17 cellular contexts compared by ENCODE assay signal in genomic region chr17:9266031-9266680, GRCh38.
"Had no signal": no experiment of that assay in that cellular context is flagged by ENCODE, and none has a peak within 500 bp of the region (broad histone marks: within the 10 kb centered on the region; RNA-seq: fewer than 3 reads in every experiment).

No MANE protein-coding gene starts in this region.

- DNase-seq: activated CD4-positive, alpha-beta T cell treated with anti-CD3 and anti-CD28 coated beads for 1 hour; activated effector memory CD4-positive, alpha-beta T cell treated with anti-CD3 and anti-CD28 coated beads, Interleukin-2, amount 50 U/mL, for 16 hours; activated naive CD4-positive, alpha-beta T cell treated with anti-CD3 and anti-CD28 coated beads, Interleukin-2, amount 50 U/mL, for 16 hours; activated T-cell treated with anti-CD3 and anti-CD28 coated beads, Interleukin-2, amount 50 U/mL, for 72 hours; dorsolateral prefrontal cortex; left colon; naive B cell; right lobe of liver; stimulated activated CD4-positive, alpha-beta T cell treated with anti-CD3 and anti-CD28 coated beads, Interleukin-1b, Interleukin-23, amount 100 ng/mL, for 48 hours; stimulated activated CD8-positive, alpha-beta memory T cell treated with anti-CD3 and anti-CD28 coated beads, Interleukin-4, amount 100 ng/mL, for 48 hours; stimulated activated naive CD4-positive, alpha-beta T cell; T-helper 2 cell; WERI-Rb-1 had no signal

- H3K27me3 ChIP-seq: dorsolateral prefrontal cortex, hepatocyte, neural progenitor cell, right lobe of liver, tibial nerve, vagina had no signal

- H3K79me2 ChIP-seq: hepatocyte had no signal

- H3K4me1 ChIP-seq: neural progenitor cell, right lobe of liver, tibial nerve, vagina had no signal

- H3K9ac ChIP-seq: neural progenitor cell had no signal

- ATAC-seq: activated T-cell treated with anti-CD3 and anti-CD28 coated beads, Interleukin-2, amount 50 U/mL, for 72 hours; left colon; right lobe of liver had no signal

- H3K9me3 ChIP-seq: right lobe of liver, vagina had no signal

- H3K27ac ChIP-seq: dorsolateral prefrontal cortex, hepatocyte, neural progenitor cell, right lobe of liver, tibial nerve, vagina, WERI-Rb-1 had no signal

- H3K27me3 Mint-ChIP-seq: naive B cell had no signal

- H3K4me3 ChIP-seq: dorsolateral prefrontal cortex, hepatocyte, neural progenitor cell, right lobe of liver, tibial nerve, vagina had no signal

- H3K36me3 Mint-ChIP-seq: neural progenitor cell had no signal

- H3K4me3 Mint-ChIP-seq: activated T-cell treated with anti-CD3 and anti-CD28 coated beads, Interleukin-2, amount 50 U/mL, for 72 hours; neural progenitor cell had no signal

- H3K4me1 Mint-ChIP-seq: naive B cell, neural progenitor cell had no signal

- H2AFZ ChIP-seq: hepatocyte, neural progenitor cell had no signal

- H3K4me2 ChIP-seq: hepatocyte, neural progenitor cell had no signal

- H3K36me3 ChIP-seq: neural progenitor cell, vagina, WERI-Rb-1 had no signal

- H3K27ac Mint-ChIP-seq: activated T-cell treated with anti-CD3 and anti-CD28 coated beads, Interleukin-2, amount 50 U/mL, for 72 hours; neural progenitor cell had no signal
